Comparison of ENCODE assay signal across 28 cellular contexts in genomic region chr15:65374334-65374733, GRCh38. TPM values are rescaled to one million over a fixed set of nuclear protein-coding genes. Genes with fewer than 3 reads are reported as not detected.
"Had no signal": no experiment of that assay in that cellular context is flagged by ENCODE, and none has a peak within 500 bp of the region (broad histone marks: within the 10 kb centered on the region; RNA-seq: fewer than 3 reads in every experiment).

No MANE protein-coding gene starts in this region.

- H3K27ac ChIP-seq: adrenal gland, breast epithelium, SK-N-MC had no signal

- H3K27ac Mint-ChIP-seq: activated CD4-positive, alpha-beta T cell treated with anti-CD3 and anti-CD28 coated beads for 36 hours; activated CD8-positive, alpha-beta T cell treated with anti-CD3 and anti-CD28 coated beads, Interleukin-2, amount 10 ng/mL, durations not matched to agents 7 days and 5 days; activated naive CD8-positive, alpha-beta T cell treated with anti-CD3 and anti-CD28 coated beads, Interleukin-2, amount 10 ng/mL, durations not matched to agents 7 days and 5 days; T-cell had no signal

- H3K4me3 Mint-ChIP-seq: activated CD4-positive, alpha-beta T cell treated with anti-CD3 and anti-CD28 coated beads for 36 hours; activated CD8-positive, alpha-beta T cell treated with anti-CD3 and anti-CD28 coated beads, Interleukin-2, amount 10 ng/mL, durations not matched to agents 7 days and 5 days; activated naive CD8-positive, alpha-beta T cell treated with anti-CD3 and anti-CD28 coated beads, Interleukin-2, amount 10 ng/mL, durations not matched to agents 7 days and 5 days; T-cell had no signal

- ATAC-seq: activated CD4-positive, alpha-beta T cell treated with anti-CD3 and anti-CD28 coated beads for 36 hours; activated CD8-positive, alpha-beta T cell treated with anti-CD3 and anti-CD28 coated beads, Interleukin-2, amount 10 ng/mL, durations not matched to agents 7 days and 5 days; Panc1; Right ventricle myocardium inferior; T-cell had no signal

- H3K4me3 ChIP-seq: adrenal gland, breast epithelium, MG63, SK-N-MC had no signal

- H3K9me3 Mint-ChIP-seq: activated naive CD8-positive, alpha-beta T cell treated with anti-CD3 and anti-CD28 coated beads, Interleukin-2, amount 10 ng/mL, durations not matched to agents 7 days and 5 days; T-cell had no signal

- H3K36me3 ChIP-seq: adrenal gland, breast epithelium, MG63 had no signal

- H3K36me3 Mint-ChIP-seq: activated naive CD8-positive, alpha-beta T cell treated with anti-CD3 and anti-CD28 coated beads, Interleukin-2, amount 10 ng/mL, durations not matched to agents 7 days and 5 days; T-cell had no signal

- DNase-seq: activated CD4-positive, alpha-beta T cell treated with anti-CD3 and anti-CD28 coated beads for 36 hours; activated CD4-positive, alpha-beta T cell treated with anti-CD3 and anti-CD28 coated beads, Interleukin-2, amount 50 U/mL, for 4 hours; activated CD8-positive, alpha-beta memory T cell treated with anti-CD3 and anti-CD28 coated beads, Interleukin-2, amount 50 U/mL, for 48 hours; activated CD8-positive, alpha-beta T cell treated with anti-CD3 and anti-CD28 coated beads, Interleukin-2, amount 10 ng/mL, durations not matched to agents 7 days and 5 days; activated naive CD4-positive, alpha-beta T cell treated with anti-CD3 and anti-CD28 coated beads, Interleukin-2, amount 50 U/mL, for 16 hours; activated naive CD8-positive, alpha-beta T cell treated with anti-CD3 and anti-CD28 coated beads, Interleukin-2, amount 10 ng/mL, durations not matched to agents 7 days and 5 days; activated T-cell treated with anti-CD3 and anti-CD28 coated beads, Interleukin-2, amount 50 U/mL, for 1 hour; adrenal gland; anterior cingulate cortex; central memory CD4-positive, alpha-beta T cell; MG63; MV-4-11; NCI-H1092 treated with DMSO at 0.1 percent for 48 hours; NCI-H1417 treated with DMSO at 0.1 percent for 48 hours; NCI-H1694 treated with DMSO at 0.1 percent for 48 hours; NCI-H2029 treated with DMSO at 0.1 percent for 48 hours; NCI-H345; NCI-H510A; NCI-H526 treated with DMSO at 0.1 percent for 48 hours; NCI-H82; OCI-M1; RPMI8226; T-cell had no signal

- H3K9me3 ChIP-seq: adrenal gland, breast epithelium, MG63 had no signal

RNA-seq across cellular contexts. Expression of gene IGDCC3, which starts 3.5 kb away (rescaled TPM):
- total RNA-seq: activated CD4-positive, alpha-beta T cell treated with anti-CD3 and anti-CD28 coated beads for 36 hours; activated CD8-positive, alpha-beta T cell treated with anti-CD3 and anti-CD28 coated beads, Interleukin-2, amount 10 ng/mL, durations not matched to agents 7 days and 5 days; activated naive CD8-positive, alpha-beta T cell treated with anti-CD3 and anti-CD28 coated beads, Interleukin-2, amount 10 ng/mL, durations not matched to agents 7 days and 5 days; T-helper 2 cell treated with Interferon-gamma antibody and Interleukin-4, amounts not matched to agents 100 ng/mL and 5 ng/mL, for 36 hours had no signal

RNA-seq across cellular contexts. Expression of gene IGDCC4, which starts 48.4 kb away (rescaled TPM):
- total RNA-seq: T-helper 2 cell treated with Interferon-gamma antibody and Interleukin-4, amounts not matched to agents 100 ng/mL and 5 ng/mL, for 36 hours had no signal
